20 cellular contexts compared by ENCODE assay signal in the genomic region with DNA sequence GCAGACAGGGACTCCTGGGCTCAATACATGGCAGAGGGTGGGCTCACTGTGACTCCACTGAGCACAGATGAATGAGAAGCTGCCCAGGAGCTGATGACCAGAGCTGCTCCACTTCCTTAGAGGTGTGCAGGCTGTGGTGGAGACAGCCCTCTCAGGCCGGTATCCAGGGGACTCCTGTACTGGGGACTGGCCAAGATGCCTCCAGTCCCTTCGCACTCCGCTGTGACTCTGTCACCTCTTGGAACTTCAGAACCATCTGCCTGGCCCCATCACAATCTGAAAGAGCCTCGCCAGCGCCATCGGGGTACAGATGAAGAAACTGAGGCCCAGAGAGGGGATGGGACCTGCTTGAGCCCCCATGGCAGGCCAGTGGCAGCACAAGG.
A peak's percentile ranks its signal among the peaks of the same experiment; 100 is the strongest.
DNase-seq lines count a peak whose midpoint lies in the region; ATAC-seq, FAIRE-seq and TF ChIP-seq lines count a peak whose summit lies in the region.
"Had no signal": no experiment of that assay in that cellular context is flagged by ENCODE, and none has a peak within 500 bp of the region (broad histone marks: within the 10 kb centered on the region; RNA-seq: fewer than 3 reads in every experiment).

No MANE protein-coding gene starts in this region.

- H3K4me1 ChIP-seq in H9 (ENCODE audit: insufficient read depth, low read length) (no peaks in the 10 kb centered on the region), NT2/D1 (ENCODE audit: insufficient read depth, insufficient read length) (peaks cover 32% of the 10 kb centered on the region), kidney (ENCODE audit: control insufficient read depth in 1 of 2, insufficient read depth in 1 of 2, low read depth in 1 of 2, low read length in 2 of 2) (no peaks in the 10 kb centered on the region), gastrocnemius medialis (peaks cover 43 to 56% of the 10 kb centered on the region in 2 donors), gastroesophageal sphincter (peaks cover 3 to 57% (median 30%) of the 10 kb centered on the region in 3 donors)

- H2AFZ ChIP-seq in H9 (ENCODE audit: low read length), result no peak overlapping the region
- H2AFZ ChIP-seq: PC-9 had no signal

- H4K91ac ChIP-seq in H9 (ENCODE audit: insufficient read length, low read depth, low read length), result no peak overlapping the region

- no peaks in the 10 kb centered on the region for H3K79me1 ChIP-seq in H9 (ENCODE audit: insufficient read depth, low read depth, low read length, poor library complexity, severe bottlenecking)

- H4K8ac ChIP-seq in H9 (replicated peaks; ENCODE audit: insufficient read length, low read depth, low read length), result no peak overlapping the region

- no peaks in the 10 kb centered on the region for H3K9me3 ChIP-seq in H9 (ENCODE audit: control insufficient read depth, low read depth, low read length)
- no peaks in the 10 kb centered on the region for H3K9me3 ChIP-seq in NT2/D1 (ENCODE audit: insufficient read depth, low read length)
- H3K9me3 ChIP-seq in kidney (ENCODE audit: control insufficient read depth in 1 of 2, low read length in 2 of 2), result no peaks in the 10 kb centered on the region
- H3K9me3 ChIP-seq in gastrocnemius medialis, result no peaks in the 10 kb centered on the region
- no peaks in the 10 kb centered on the region for H3K9me3 ChIP-seq in gastroesophageal sphincter
- H3K9me3 ChIP-seq: BLaER1 treated with 17β-estradiol and CSF1 and Interleukin-3, amounts not matched to agents 10 nM and 100 nM had no signal

- no CpG with 5 or more reads among the region's 6 CpGs for WGBS in H9 (ENCODE audit: extremely low coverage, insufficient read length, low lambda C conversion rate)
- 100% methylated on average over 3 of the region's 6 CpGs; no CpG with 5 or more reads in 1 of the 2 donors for WGBS in gastroesophageal sphincter (ENCODE audit: low coverage in 1 of 2), 2 donors

- no peak overlapping the region for H3K18ac ChIP-seq in H9 (ENCODE audit: insufficient read length, low read depth, low read length)

- H3K9ac ChIP-seq in H9 (ENCODE audit: extremely low read depth, insufficient read length, low read length) (no peak overlapping the region), NT2/D1 (ENCODE audit: insufficient read length, low read depth) (peak overlapping the region; percentile 43), kidney (ENCODE audit: low read length in 2 of 2) (no peak overlapping the region)
- H3K9ac ChIP-seq: BLaER1 treated with 17β-estradiol and CSF1 and Interleukin-3, amounts not matched to agents 10 nM and 100 nM had no signal

- no peak for TF ChIP-seq POLR2A in gastrocnemius medialis (IDR thresholded peaks at IDR 0.05)
- TF ChIP-seq POLR2A in gastroesophageal sphincter (IDR thresholded peaks at IDR 0.05), result no peak

- ATAC-seq in gastrocnemius medialis (no peak), gastroesophageal sphincter (no peak)
- ATAC-seq: CD8-positive, alpha-beta T cell; GM12878; HepG2 had no signal

- H3K4me3 ChIP-seq in NT2/D1 (ENCODE audit: insufficient read length, low read depth) (no peak overlapping the region), kidney (ENCODE audit: low read length in 2 of 2) (no peak overlapping the region), gastrocnemius medialis (no peak overlapping the region), gastroesophageal sphincter (no peak overlapping the region)
- H3K4me3 ChIP-seq: BLaER1 treated with 17β-estradiol and CSF1 and Interleukin-3, amounts not matched to agents 10 nM and 100 nM; GM12878; PC-9 had no signal

- no peak for DNase-seq in H9
- DNase-seq in NT2/D1 (ENCODE audit: low read depth, low spot score), result no peak
- DNase-seq in kidney, result peak; percentile 49
- no peak for DNase-seq in gastrocnemius medialis
- no peak for DNase-seq in NCI-H2196 (lab: John Stamatoyannopoulos, UW; ENCODE audit: unreplicated experiment)
- DNase-seq in NCI-H2196 treated with DMSO at 0.1 percent for 48 hours (lab: John Stamatoyannopoulos, UW; ENCODE audit: unreplicated experiment), result no peak
- DNase-seq: Calu3; CD8-positive, alpha-beta T cell; GF-D8; KG1; MV-4-11; NCI-H1694 treated with DMSO at 0.1 percent for 48 hours; NCI-H226; NCI-H524 treated with DMSO at 0.1 percent for 48 hours; PC-9 had no signal

- H3K23me2 ChIP-seq in H9 (ENCODE audit: insufficient read length, low read depth, low read length, poor library complexity, severe bottlenecking), result no peaks in the 10 kb centered on the region

- no peaks in the 10 kb centered on the region for H3K79me2 ChIP-seq in H9 (ENCODE audit: insufficient read depth, low read length)

- no peak overlapping the region for H4K5ac ChIP-seq in H9 (ENCODE audit: insufficient read length, low read depth, low read length)

- H4K20me1 ChIP-seq in H9 (ENCODE audit: control insufficient read depth, insufficient read depth, insufficient read length), result no peaks in the 10 kb centered on the region

- H3K36me3 Mint-ChIP-seq in H9 (ENCODE audit: insufficient read depth in 1 of 3, low read depth in 3 of 3), result no peaks in the 10 kb centered on the region; a peak in 1 of 7 replicates

- 0 out of 7 replicates have a peak overlapping the region, but pooled peaks of 2 of the 3 experiments have one; percentile 15 to 57 for H3K27ac Mint-ChIP-seq in H9
- H3K27ac Mint-ChIP-seq: CD8-positive, alpha-beta T cell had no signal

- no peaks in the 10 kb centered on the region; the same call in 1 of the 2 replicates for H3K27me3 ChIP-seq in H9 (ENCODE audit: insufficient read depth, low read length)
- H3K27me3 ChIP-seq in NT2/D1 (ENCODE audit: insufficient read depth, insufficient read length), result no peaks in the 10 kb centered on the region
- H3K27me3 ChIP-seq in gastrocnemius medialis, result no peaks in the 10 kb centered on the region
- no peaks in the 10 kb centered on the region for H3K27me3 ChIP-seq in gastroesophageal sphincter
- H3K27me3 ChIP-seq: BLaER1 treated with 17β-estradiol and CSF1 and Interleukin-3, amounts not matched to agents 10 nM and 100 nM had no signal

- no peak overlapping the region for H3T11ph ChIP-seq in H9 (ENCODE audit: low read length)

- peaks cover 32 to 35% of the 10 kb centered on the region in 2 experiments for H3K4me1 Mint-ChIP-seq in H9

- no peak overlapping the region for H2BK20ac ChIP-seq in H9 (ENCODE audit: low read depth, low read length, poor library complexity, severe bottlenecking)

- no peak overlapping the region for H3K4me2 ChIP-seq in H9 (ENCODE audit: insufficient read depth, insufficient read length, low read length)
- H3K4me2 ChIP-seq: BLaER1 treated with 17β-estradiol and CSF1 and Interleukin-3, amounts not matched to agents 10 nM and 100 nM; PC-9 had no signal

- H3K4me3 Mint-ChIP-seq in H9, result no peak overlapping the region
- H3K4me3 Mint-ChIP-seq: CD8-positive, alpha-beta T cell had no signal

- H3K27me3 Mint-ChIP-seq in H9 (ENCODE audit: low read depth), result no peaks in the 10 kb centered on the region; the same call in 1 of the 2 replicates

- in situ Hi-C loops in gastrocnemius medialis (cut with MboI; ENCODE audit: low sequenced_read_pairs in 4 of 4), result no loop called here

- H3K36me3 ChIP-seq in NT2/D1 (ENCODE audit: insufficient read depth, insufficient read length, low read length) (peaks cover 4% of the 10 kb centered on the region), kidney (ENCODE audit: control insufficient read depth in 1 of 2, insufficient read depth in 2 of 2, low read length in 2 of 2) (no peaks in the 10 kb centered on the region), gastrocnemius medialis (no peaks in the 10 kb centered on the region), gastroesophageal sphincter (peaks cover 0 to 14% of the 10 kb centered on the region in 2 donors)
- H3K36me3 ChIP-seq: BLaER1 treated with 17β-estradiol and CSF1 and Interleukin-3, amounts not matched to agents 10 nM and 100 nM had no signal

- H2BK15ac ChIP-seq in H9 (ENCODE audit: low read depth, low read length), result no peak overlapping the region

- H3K23ac ChIP-seq in H9 (ENCODE audit: insufficient read length, low read depth, low read length), result no peak overlapping the region

- no peak overlapping the region; the same call in 1 of the 2 replicates for H3K14ac ChIP-seq in H9 (ENCODE audit: insufficient read depth, low read length)

- H3K27ac ChIP-seq in H9 (ENCODE audit: insufficient read length, low read depth, low read length), result no peak overlapping the region
- no peak overlapping the region for H3K27ac ChIP-seq in kidney (ENCODE audit: low read depth in 2 of 2, low read length in 2 of 2)
- peak overlapping the region; percentile 93 to 96 (median 94) for H3K27ac ChIP-seq in gastrocnemius medialis
- H3K27ac ChIP-seq in gastroesophageal sphincter, result no peak overlapping the region
- H3K27ac ChIP-seq: BLaER1 treated with 17β-estradiol and CSF1 and Interleukin-3, amounts not matched to agents 10 nM and 100 nM; PC-9 had no signal

- no peak overlapping the region for H3K4ac ChIP-seq in H9 (ENCODE audit: low read depth, low read length)

- TF ChIP-seq CTCF in H9 (conservative IDR thresholded peaks at IDR 0.05) (no peak), kidney (IDR thresholded peaks at IDR 0.05; ENCODE audit: borderline replicate concordance, extremely low read depth, insufficient read depth) (no peak), gastrocnemius medialis (IDR thresholded peaks at IDR 0.05 in 4 of 5, conservative IDR thresholded peaks at IDR 0.05 in 1 of 5) (no peak), gastroesophageal sphincter (IDR thresholded peaks at IDR 0.05) (no peak)

- H2BK5ac ChIP-seq in H9 (ENCODE audit: insufficient read length, low read length), result no peak overlapping the region

- H2BK12ac ChIP-seq in H9 (ENCODE audit: insufficient read length, low read depth, low read length), result no peak overlapping the region

- H2AK5ac ChIP-seq in H9 (ENCODE audit: insufficient read length, low read length), result no peak overlapping the region

- no peak overlapping the region for H2BK120ac ChIP-seq in H9 (ENCODE audit: low read depth, low read length, poor library complexity, severe bottlenecking)

- TF ChIP-seq EP300 in gastroesophageal sphincter (IDR thresholded peaks at IDR 0.05), result no peak

- H3K56ac ChIP-seq in H9 (ENCODE audit: insufficient read length, low read depth, low read length), result no peak overlapping the region

- H3K9me3 Mint-ChIP-seq in H9, result no peaks in the 10 kb centered on the region
- H3K9me3 Mint-ChIP-seq: CD8-positive, alpha-beta T cell had no signal

- FAIRE-seq in kidney (lab: Jason Lieb, UNC), result no peak
- FAIRE-seq: GM12878, H54, HepG2 had no signal

- intact Hi-C loops in kidney (cut with DNase I) (no loop called here), gastrocnemius medialis (cut with DNase I; ENCODE audit: low total_unique reads) (no loop called here)

Comparison
In these comparisons a context has a peak if more than half of its experiments do, and no peak if none do; other contexts are left out.
1. H3K27ac ChIP-seq: peak in gastrocnemius medialis (4 of 4); none in H9 (single experiment), kidney (0 of 2) and gastroesophageal sphincter (0 of 4).